In genomic region chr22:42511401-42511891, GRCh38 we compare ENCODE assay signal across 19 cellular contexts. TPM values are rescaled to one million over a fixed set of nuclear protein-coding genes. Genes with fewer than 3 reads are reported as not detected.
DNase-seq lines count a peak whose midpoint lies in the region; ATAC-seq, FAIRE-seq and TF ChIP-seq lines count a peak whose summit lies in the region.
"Had no signal": no experiment of that assay in that cellular context is flagged by ENCODE, and none has a peak within 500 bp of the region (broad histone marks: within the 10 kb centered on the region; RNA-seq: fewer than 3 reads in every experiment).

No MANE protein-coding gene starts in this region.

- H3K9me1 ChIP-seq in K562 (ENCODE audit: control insufficient read depth, insufficient read depth, low read length), result no peaks in the 10 kb centered on the region

- CTCF ChIA-PET in MCF 10A (lab: Yijun Ruan, JAX), result no interaction called here
- CTCF ChIA-PET in mammary epithelial cell (lab: Charles Lee; ENCODE audit: low non-redundant PET), result interaction anchor here (0.7 kb wide), 1 partner anchor 233 kb away, joined by 8 read pairs; no protein-coding TSS in a partner anchor
- CTCF ChIA-PET in K562 (lab: Yijun Ruan, JAX; ENCODE audit: low intra/inter-chr PET ratio), result no interaction called here

- H3K36me3 Mint-ChIP-seq in MCF 10A (ENCODE audit: insufficient read depth, unreplicated experiment), result peaks cover 35% of the 10 kb centered on the region
- H3K36me3 Mint-ChIP-seq in stimulated activated memory B cell treated with anti-CD40 and anti-IgM and Interleukin-4, amounts not matched to agents 10 μg/mL and 1 μg/mL and 100 μg/mL, for 72 hours, result peaks cover 25% of the 10 kb centered on the region

- H3K4me3 Mint-ChIP-seq in MCF 10A (ENCODE audit: unreplicated experiment), result no peak overlapping the region
- no peak overlapping the region for H3K4me3 Mint-ChIP-seq in stimulated activated memory B cell treated with anti-CD40 and anti-IgM and Interleukin-4, amounts not matched to agents 10 μg/mL and 1 μg/mL and 100 μg/mL, for 72 hours
- H3K4me3 Mint-ChIP-seq: activated T-helper 1 cell treated with anti-CD3 and anti-CD28 coated beads, Interleukin-12 subunit alpha, Interleukin-12 subunit beta, Interleukin-2, Interleukin-4 antibody, amounts not matched to agents 30 ng/mL and 10 ng/mL and 1 ng/mL, durations not matched to agents 14 hours and 24 hours and 36 hours; CD8-positive, alpha-beta T cell had no signal

- BruUV-seq in MCF 10A (replicated peaks; lab: Mats Ljungman, UMichigan) (no TSS peak), mammary epithelial cell (replicated peaks; lab: Mats Ljungman, UMichigan) (no TSS peak), K562 (replicated peaks; lab: Mats Ljungman, UMichigan) (no TSS peak)

- intact Hi-C loops in MCF 10A (cut with micrococcal nuclease), result no loop called here
- intact Hi-C loops in mammary epithelial cell (cut with micrococcal nuclease), result no loop called here
- intact Hi-C loops in K562 (cut with micrococcal nuclease), result no loop called here
- intact Hi-C loops in stomach (cut with DNase I; ENCODE audit: low total_unique reads), result no loop called here

- TF ChIP-seq EP300 in K562 (IDR thresholded peaks at IDR 0.05; ENCODE audit: low read length), result no peak
- no peak for TF ChIP-seq EP300 in stomach (IDR thresholded peaks at IDR 0.05)

- no peak for FAIRE-seq in K562 (lab: Jason Lieb, UNC)

- H3K9ac ChIP-seq in mammary epithelial cell (ENCODE audit: insufficient read depth, low read length) (no peak overlapping the region), K562 (ENCODE audit: insufficient read depth in 1 of 2, low read depth in 2 of 2, low read length in 2 of 2) (no peak overlapping the region)

- no peak; the same call in 2 of the 3 replicates for ATAC-seq in K562
- no peak for ATAC-seq in stimulated activated memory B cell treated with anti-CD40 and anti-IgM and Interleukin-4, amounts not matched to agents 10 μg/mL and 1 μg/mL and 100 μg/mL, for 72 hours
- no peak for ATAC-seq in HG02571 (IDR thresholded peaks at IDR 0.05; ENCODE audit: unreplicated experiment)
- ATAC-seq: CD8-positive, alpha-beta T cell had no signal

- H3K9me3 ChIP-seq in mammary epithelial cell (replicated peaks; ENCODE audit: insufficient read depth, low read length) (no peaks in the 10 kb centered on the region), K562 (replicated peaks; ENCODE audit: control insufficient read depth, insufficient read depth, low read depth, low read length) (no peaks in the 10 kb centered on the region), stomach (no peaks in the 10 kb centered on the region)
- H3K9me3 ChIP-seq: vagina had no signal

- no peak for TF ChIP-seq CTCF in MCF 10A (IDR thresholded peaks at IDR 0.05; ENCODE audit: unreplicated experiment)
- TF ChIP-seq CTCF in mammary epithelial cell (conservative IDR thresholded peaks at IDR 0.05 in 1 of 2, IDR thresholded peaks at IDR 0.05 in 1 of 2; ENCODE audit: extremely low read depth in 1 of 2, insufficient read depth in 1 of 2, low read depth in 1 of 2, low read length in 2 of 2), result no peak
- TF ChIP-seq CTCF in K562 (IDR thresholded peaks at IDR 0.05 in 2 of 3, conservative IDR thresholded peaks at IDR 0.05 in 1 of 3; ENCODE audit: insufficient read depth in 2 of 3, low read depth in 1 of 3, low read length in 3 of 3), result no peak
- no peak for TF ChIP-seq CTCF in stomach (IDR thresholded peaks at IDR 0.05)

- POLR2A ChIA-PET in MCF 10A (lab: Yijun Ruan, JAX), result interaction anchor here (0.6 to 1.4 kb wide), 2 partner anchors 41 to 1231 kb away, joined by 3 read pairs; no protein-coding TSS in a partner anchor
- POLR2A ChIA-PET in K562 (lab: Yijun Ruan, JAX), result interaction anchor here (0.8 kb wide), 1 partner anchor 74 kb away, joined by 3 read pairs; no protein-coding TSS in a partner anchor

- H3K27me3 Mint-ChIP-seq in MCF 10A (ENCODE audit: insufficient read depth, unreplicated experiment), result no peaks in the 10 kb centered on the region
- H3K27me3 Mint-ChIP-seq in stimulated activated memory B cell treated with anti-CD40 and anti-IgM and Interleukin-4, amounts not matched to agents 10 μg/mL and 1 μg/mL and 100 μg/mL, for 72 hours, result no peaks in the 10 kb centered on the region

- no peak for TF ChIP-seq RAD21 in K562 (CRISPR knock-in tag; conservative IDR thresholded peaks at IDR 0.05 in 1 of 2, IDR thresholded peaks at IDR 0.05 in 1 of 2)

- in situ Hi-C loops in mammary epithelial cell (cut with MboI; ENCODE audit: low sequenced_read_pairs in 2 of 2) (no loop called here), K562 (cut with MboI) (loop anchor here (5.0 kb wide), 1 partner anchor 51 kb away; no protein-coding TSS in a partner anchor)

- dilution Hi-C loops in mammary epithelial cell (cut with HindIII; ENCODE audit: low sequenced_read_pairs), result no loop called here

- TF ChIP-seq POLR2A in K562 (conservative IDR thresholded peaks at IDR 0.05) (peak; percentile 62), stomach (IDR thresholded peaks at IDR 0.05) (no peak)

- H3K9me3 Mint-ChIP-seq in MCF 10A (ENCODE audit: unreplicated experiment), result no peaks in the 10 kb centered on the region
- H3K9me3 Mint-ChIP-seq in stimulated activated memory B cell treated with anti-CD40 and anti-IgM and Interleukin-4, amounts not matched to agents 10 μg/mL and 1 μg/mL and 100 μg/mL, for 72 hours, result no peaks in the 10 kb centered on the region
- H3K9me3 Mint-ChIP-seq: activated T-helper 1 cell treated with anti-CD3 and anti-CD28 coated beads, Interleukin-12 subunit alpha, Interleukin-12 subunit beta, Interleukin-2, Interleukin-4 antibody, amounts not matched to agents 30 ng/mL and 10 ng/mL and 1 ng/mL, durations not matched to agents 14 hours and 24 hours and 36 hours; CD8-positive, alpha-beta T cell had no signal

- H3K79me2 ChIP-seq in mammary epithelial cell (ENCODE audit: insufficient read depth, low read length) (peaks cover 12% of the 10 kb centered on the region), K562 (ENCODE audit: control insufficient read depth, insufficient read depth, low read length) (peaks cover 4% of the 10 kb centered on the region; the same call in 1 of the 3 replicates)

- no peak overlapping the region for H2AFZ ChIP-seq in mammary epithelial cell (ENCODE audit: low read depth, low read length)
- no peak overlapping the region for H2AFZ ChIP-seq in K562 (ENCODE audit: low read depth, low read length)

- H3K4me1 Mint-ChIP-seq in MCF 10A (ENCODE audit: insufficient read depth, unreplicated experiment), result no peaks in the 10 kb centered on the region
- peaks cover 6% of the 10 kb centered on the region for H3K4me1 Mint-ChIP-seq in stimulated activated memory B cell treated with anti-CD40 and anti-IgM and Interleukin-4, amounts not matched to agents 10 μg/mL and 1 μg/mL and 100 μg/mL, for 72 hours

- DNase-seq in MCF 10A (ENCODE audit: unreplicated experiment) (no peak), mammary epithelial cell (no peak), NCI-H2227 (lab: John Stamatoyannopoulos, UW; ENCODE audit: unreplicated experiment) (peak; percentile 80), K562 (ENCODE audit: extremely low read depth in 1 of 4, low spot score in 3 of 4) (no peak), stomach (no peak), DMS 273 (lab: John Stamatoyannopoulos, UW; ENCODE audit: unreplicated experiment) (no peak)
- DNase-seq: amniotic stem cell; CD8-positive, alpha-beta T cell; cerebellar nuclear complex; islet precursor cell; KBM-7; NCI-H1105; NCI-H2107; retina had no signal

- peaks cover 19% of the 10 kb centered on the region for H3K36me3 ChIP-seq in mammary epithelial cell (ENCODE audit: insufficient read depth, low read length)
- H3K36me3 ChIP-seq in K562 (ENCODE audit: control insufficient read depth, insufficient read depth, low read length), result peaks cover 29% of the 10 kb centered on the region; the same call in 1 of the 3 replicates
- H3K36me3 ChIP-seq in stomach, result peaks cover 44 to 50% (median 49%) of the 10 kb centered on the region in 4 donors

- H4K20me1 ChIP-seq in mammary epithelial cell (ENCODE audit: insufficient read depth, low read length) (no peaks in the 10 kb centered on the region), K562 (replicated peaks; ENCODE audit: control insufficient read depth, insufficient read depth, low read length) (no peaks in the 10 kb centered on the region)

- H3K27ac Mint-ChIP-seq in MCF 10A (ENCODE audit: low read depth, unreplicated experiment), result peak overlapping the region; percentile 29
- H3K27ac Mint-ChIP-seq in stimulated activated memory B cell treated with anti-CD40 and anti-IgM and Interleukin-4, amounts not matched to agents 10 μg/mL and 1 μg/mL and 100 μg/mL, for 72 hours, result peak overlapping the region; percentile 31

- no peak overlapping the region for H3K27ac ChIP-seq in mammary epithelial cell (ENCODE audit: insufficient read depth, low read depth, low read length)
- H3K27ac ChIP-seq in K562 (ENCODE audit: extremely low read depth, low read depth, low read length), result no peak overlapping the region
- no peak overlapping the region for H3K27ac ChIP-seq in stomach
- H3K27ac ChIP-seq: HL-60, vagina had no signal

- H3K27me3 ChIP-seq in mammary epithelial cell (ENCODE audit: insufficient read depth, low read length) (no peaks in the 10 kb centered on the region), K562 (ENCODE audit: control insufficient read depth in 2 of 2, insufficient read depth in 2 of 2, low read length in 2 of 2) (no peaks in the 10 kb centered on the region), stomach (no peaks in the 10 kb centered on the region)
- H3K27me3 ChIP-seq: vagina had no signal

- 86% methylated on average over 5 of the region's 10 CpGs for WGBS in mammary epithelial cell (ENCODE audit: low coverage, missing lambda C conversion rate)
- 68% methylated on average over 6 of the region's 10 CpGs for WGBS in K562 (ENCODE audit: insufficient coverage, low coverage, missing lambda C conversion rate)
- 69 to 82% (median 77%) methylated on average over 9 to 10 of the region's 10 CpGs for WGBS in stomach, 5 donors

- H3K4me2 ChIP-seq in mammary epithelial cell (ENCODE audit: insufficient read depth, low read depth, low read length) (no peak overlapping the region), K562 (ENCODE audit: insufficient read depth, low read length) (no peak overlapping the region)

- H3K4me3 ChIP-seq in mammary epithelial cell (replicated peaks in 1 of 3; ENCODE audit: insufficient read depth in 1 of 3, low read depth in 2 of 3, low read length in 3 of 3) (no peak overlapping the region), K562 (no peak overlapping the region), stomach (no peak overlapping the region)
- H3K4me3 ChIP-seq: vagina had no signal

- no peaks in the 10 kb centered on the region for H3K4me1 ChIP-seq in mammary epithelial cell (ENCODE audit: insufficient read depth, low read length)
- peaks cover 0 to 23% of the 10 kb centered on the region in 2 experiments; a peak in 2 of 5 replicates for H3K4me1 ChIP-seq in K562 (replicated peaks in 1 of 2; ENCODE audit: control insufficient read depth in 2 of 2, insufficient read depth in 2 of 2, low read length in 2 of 2)
- H3K4me1 ChIP-seq in stomach, result peaks cover 0 to 8% (median 6%) of the 10 kb centered on the region in 4 donors
- H3K4me1 ChIP-seq: vagina had no signal

RNA-seq across cellular contexts. Expression of gene RRP7A, which starts 8.2 kb away (rescaled TPM):
- 45.1 and 59.4 TPM in 2 replicates for total RNA-seq in MCF 10A (2022)
- 10 to 100 TPM; 34.3 to 68.4 TPM for total RNA-seq in mammary epithelial cell
- polyA plus RNA-seq in mammary epithelial cell, result 33.7 TPM
- 21.9 TPM for polyA minus RNA-seq in mammary epithelial cell
- total RNA-seq in K562 (2011; cell fraction: chromatin; rRNA removed; ENCODE audit: low replicate concordance), result 17.1 and 44.0 TPM in 2 replicates
- total RNA-seq in K562 (2011; cell fraction: nucleolus; rRNA removed), result 34.3 and 41.7 TPM in 2 replicates
- 23.6 and 25.4 TPM in 2 replicates for total RNA-seq in K562 (2011; cell fraction: nucleoplasm; rRNA removed)
- 42.3 and 48.9 TPM in 2 replicates for total RNA-seq in K562 (2014; rRNA removed)
- 29.7 and 34.6 TPM in 2 replicates for total RNA-seq in K562 (2014; rRNA removed; fragmentation: Illumina TruSeq; extraction: Trizol)
- 39.7 and 40.3 TPM in 2 replicates for total RNA-seq in K562 (2015; rRNA removed; fragmentation: Illumina TruSeq; extraction: Trizol)
- total RNA-seq in K562 (2021), result 74.1 and 82.6 TPM in 2 replicates
- polyA plus RNA-seq in K562 (2011; rRNA removed), result 28.3 and 39.3 TPM in 2 replicates
- 23.0 and 37.5 TPM in 2 replicates for polyA plus RNA-seq in K562 (2011; cell fraction: cytosol; rRNA removed)
- 14.2 and 22.3 TPM in 2 replicates for polyA plus RNA-seq in K562 (2011; cell fraction: nucleus; rRNA removed)
- polyA plus RNA-seq in K562 (2012), result 23.0 and 42.9 TPM in 2 replicates
- polyA plus RNA-seq in K562 (2014; fragmentation: Illumina TruSeq; extraction: Trizol), result 51.9 and 69.1 TPM in 2 replicates
- polyA plus RNA-seq in K562 (2014; fragmentation: Nextera tagmentation; extraction: Ambion mirVana), result 10 to 100 TPM in 1 of 2 experiments, 1 to 10 TPM in 1; 3.4 to 12.9 TPM
- 45.8 and 47.0 TPM in 2 replicates for polyA plus RNA-seq in K562 (2014; rRNA removed)
- polyA minus RNA-seq in K562 (2011; rRNA and poly(A)+ RNA removed), result 13.4 and 13.8 TPM in 2 replicates
- polyA minus RNA-seq in K562 (2011; cell fraction: cytosol; rRNA and poly(A)+ RNA removed), result 8.6 and 16.2 TPM in 2 replicates
- 12.3 and 13.2 TPM in 2 replicates for polyA minus RNA-seq in K562 (2011; cell fraction: nucleus; rRNA and poly(A)+ RNA removed)
- total RNA-seq in stomach, result 10 to 100 TPM; 14.2 to 32.4 (median 21.4) TPM
- polyA plus RNA-seq in stomach, result 10 to 100 TPM in 2 of 3 donors, 1 to 10 TPM in 1; 9.3 to 29.0 (median 20.9) TPM

RNA-seq across cellular contexts. Expression of gene SERHL2, which starts 42.3 kb away (rescaled TPM):
- total RNA-seq in MCF 10A (2022) (0.75 TPM in 1 of 2 replicates, not detected in the other), mammary epithelial cell (1 to 10 TPM; 1.7 to 2.3 TPM), K562 (2014; rRNA removed) (25.2 and 29.1 TPM in 2 replicates), K562 (2014; rRNA removed; fragmentation: Illumina TruSeq; extraction: Trizol) (20.1 and 22.6 TPM in 2 replicates), K562 (2015; rRNA removed; fragmentation: Illumina TruSeq; extraction: Trizol) (19.3 and 22.6 TPM in 2 replicates), K562 (2021) (19.9 and 21.9 TPM in 2 replicates), stomach (1 to 10 TPM in 4 of 5 donors, not detected in 1; 1.7 to 5.5 (median 4.5) TPM)
- polyA plus RNA-seq in mammary epithelial cell (1.4 TPM), K562 (2011; rRNA removed) (51.9 and 62.6 TPM in 2 replicates), K562 (2014; fragmentation: Illumina TruSeq; extraction: Trizol) (32.2 and 35.0 TPM in 2 replicates), K562 (2014; fragmentation: Nextera tagmentation; extraction: Ambion mirVana) (10 to 100 TPM; 24.6 to 28.3 TPM), K562 (2014; rRNA removed) (33.6 and 33.8 TPM in 2 replicates), stomach (1 to 10 TPM; 2.1 to 4.3 (median 3.3) TPM)
- polyA minus RNA-seq in mammary epithelial cell, result not detected
- 26.6 and 59.0 TPM in 2 replicates for total RNA-seq in K562 (2011; cell fraction: chromatin; rRNA removed; ENCODE audit: low replicate concordance)
- total RNA-seq in K562 (2011; cell fraction: nucleolus; rRNA removed), result 39.4 and 42.1 TPM in 2 replicates
- total RNA-seq in K562 (2011; cell fraction: nucleoplasm; rRNA removed), result 33.8 and 38.9 TPM in 2 replicates
- 35.5 and 56.3 TPM in 2 replicates for polyA plus RNA-seq in K562 (2011; cell fraction: cytosol; rRNA removed)
- 74.9 and 83.4 TPM in 2 replicates for polyA plus RNA-seq in K562 (2011; cell fraction: nucleus; rRNA removed)
- 13.3 and 21.9 TPM in 2 replicates for polyA plus RNA-seq in K562 (2012)
- 17.8 and 23.1 TPM in 2 replicates for polyA minus RNA-seq in K562 (2011; rRNA and poly(A)+ RNA removed)
- polyA minus RNA-seq in K562 (2011; cell fraction: cytosol; rRNA and poly(A)+ RNA removed), result 7.9 and 15.3 TPM in 2 replicates
- 15.2 and 19.3 TPM in 2 replicates for polyA minus RNA-seq in K562 (2011; cell fraction: nucleus; rRNA and poly(A)+ RNA removed)
